9 cellular contexts compared by ENCODE assay signal in genomic region chr12:124452576-124453391, GRCh38.
DNase-seq lines count a peak whose midpoint lies in the region; ATAC-seq, FAIRE-seq and TF ChIP-seq lines count a peak whose summit lies in the region.
"Had no signal": no experiment of that assay in that cellular context is flagged by ENCODE, and none has a peak within 500 bp of the region (broad histone marks: within the 10 kb centered on the region; RNA-seq: fewer than 3 reads in every experiment).

No MANE protein-coding gene starts in this region.

- DNase-seq in CD14-positive monocyte (ENCODE audit: low spot score) = no peak
- DNase-seq in natural killer cell treated with Interleukin-12 subunit alpha and Interleukin-12 subunit beta and Interleukin-15 and Interleukin-18, amount 100 ng/mL, for 72 hours (ENCODE audit: low spot score) = peak; percentile 54
- no peak for DNase-seq in NK-92 treated with Interleukin-12 subunit alpha and Interleukin-12 subunit beta, amount 100 ng/mL, for 24 hours (lab: John Stamatoyannopoulos, UW)
- DNase-seq in globus pallidus (ENCODE audit: low spot score) = no peak
- DNase-seq in HTR-8/SVneo (ENCODE audit: insufficient read length, low spot score) = no peak
- DNase-seq in ecto neural progenitor cell (ENCODE audit: low spot score) = no peak

- peaks cover 0 to 2% (median 0%) of the 10 kb centered on the region in 7 donors for H3K9me3 Mint-ChIP-seq in CD14-positive monocyte
- H3K9me3 Mint-ChIP-seq in natural killer cell treated with Interleukin-12 subunit alpha and Interleukin-12 subunit beta and Interleukin-15 and Interleukin-18, amount 100 ng/mL, for 72 hours = no peaks in the 10 kb centered on the region

- peaks cover 59 to 71% of the 10 kb centered on the region in 2 donors for H3K36me3 Mint-ChIP-seq in CD14-positive monocyte
- H3K36me3 Mint-ChIP-seq in natural killer cell treated with Interleukin-12 subunit alpha and Interleukin-12 subunit beta and Interleukin-15 and Interleukin-18, amount 100 ng/mL, for 72 hours = peaks cover 6% of the 10 kb centered on the region

- ATAC-seq in HG03460 (IDR thresholded peaks at IDR 0.05; ENCODE audit: unreplicated experiment) = peak; percentile 1
- no peak for ATAC-seq in natural killer cell treated with Interleukin-12 subunit alpha and Interleukin-12 subunit beta and Interleukin-15 and Interleukin-18, amount 100 ng/mL, for 72 hours

- no peak for FAIRE-seq in HTR-8/SVneo (lab: Jason Lieb, UNC)

- H3K4me3 Mint-ChIP-seq in CD14-positive monocyte = peak overlapping the region in 1 of 2 donors; percentile 67
- peak overlapping the region; percentile 49 for H3K4me3 Mint-ChIP-seq in natural killer cell treated with Interleukin-12 subunit alpha and Interleukin-12 subunit beta and Interleukin-15 and Interleukin-18, amount 100 ng/mL, for 72 hours

- H3K4me1 Mint-ChIP-seq in CD14-positive monocyte = peaks cover 46% of the 10 kb centered on the region
- peaks cover 55 to 59% of the 10 kb centered on the region in 2 donors for H3K4me1 Mint-ChIP-seq in natural killer cell treated with Interleukin-12 subunit alpha and Interleukin-12 subunit beta and Interleukin-15 and Interleukin-18, amount 100 ng/mL, for 72 hours (ENCODE audit: low read depth in 2 of 2)

- TF ChIP-seq CTCF in CD14-positive monocyte (IDR thresholded peaks at IDR 0.05) = no peak

- peak overlapping the region; percentile 65 for H3K27ac ChIP-seq in cingulate gyrus (ENCODE audit: low read depth, low read length)
- H3K27ac ChIP-seq: hepatocyte had no signal

- H3K27me3 Mint-ChIP-seq in CD14-positive monocyte (ENCODE audit: low read depth in 3 of 3) = peaks cover 0 to 3% (median 2%) of the 10 kb centered on the region in 3 donors
- no peaks in the 10 kb centered on the region for H3K27me3 Mint-ChIP-seq in natural killer cell treated with Interleukin-12 subunit alpha and Interleukin-12 subunit beta and Interleukin-15 and Interleukin-18, amount 100 ng/mL, for 72 hours

- H3K27ac Mint-ChIP-seq in CD14-positive monocyte = peak overlapping the region in 6 of 7 donors; percentile 78 to 92 (median 89)
- peak overlapping the region; percentile 69 to 75 for H3K27ac Mint-ChIP-seq in natural killer cell treated with Interleukin-12 subunit alpha and Interleukin-12 subunit beta and Interleukin-15 and Interleukin-18, amount 100 ng/mL, for 72 hours

- intact Hi-C loops in CD14-positive monocyte (cut with micrococcal nuclease) = loop anchor here (5.0 to 10.0 kb wide), 3 partner anchors 58 to 320 kb away; no protein-coding TSS in a partner anchor
